ENCODE assay signal across 9 cellular contexts in the genomic region with DNA sequence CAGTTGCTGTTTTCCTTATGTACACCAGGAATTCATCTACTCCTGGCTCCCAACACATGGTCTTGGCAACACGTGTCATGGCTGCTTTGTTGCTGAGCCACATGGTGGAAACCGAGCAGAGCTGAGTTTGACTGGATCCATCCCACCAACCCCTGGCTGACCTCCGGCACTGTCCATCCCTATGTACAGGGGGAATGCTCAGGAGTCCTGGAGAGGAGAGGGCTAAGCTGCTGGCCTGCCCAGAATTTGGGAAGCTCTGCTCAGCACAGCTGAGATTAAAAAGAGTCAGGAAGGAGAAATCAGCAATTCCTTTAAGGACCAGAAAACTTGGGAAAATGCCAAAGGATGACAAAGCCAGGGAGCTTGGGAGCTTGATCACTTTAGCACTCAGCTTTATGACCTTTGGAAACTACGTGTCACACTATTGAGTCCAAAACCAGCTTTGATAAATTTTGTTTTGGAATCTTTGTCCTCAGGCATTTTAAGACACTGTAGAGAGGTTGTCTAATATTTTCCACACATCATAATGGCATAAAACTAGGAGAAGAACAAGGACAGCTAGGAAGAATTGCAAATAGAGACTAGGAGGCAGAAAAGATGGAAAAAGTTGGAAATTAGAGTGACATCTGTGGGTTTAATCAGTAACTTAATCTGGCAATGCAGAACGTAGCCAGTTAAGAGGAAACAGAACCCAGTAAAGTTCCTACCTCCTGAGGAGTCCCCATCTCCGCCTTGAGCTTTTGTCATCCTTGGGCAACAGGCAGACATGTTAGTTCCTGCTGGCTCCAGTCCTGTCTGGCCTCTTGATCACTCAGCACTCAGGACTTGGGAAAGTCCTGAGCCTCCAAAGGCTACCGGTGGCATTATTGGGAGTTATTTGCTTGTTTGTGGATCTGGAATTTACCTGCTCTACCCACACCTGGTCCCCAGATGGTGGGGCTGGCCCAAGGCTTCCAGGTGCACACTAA.
DNase-seq lines count a peak whose midpoint lies in the region; ATAC-seq and TF ChIP-seq lines count a peak whose summit lies in the region.
"Had no signal": no experiment of that assay in that cellular context is flagged by ENCODE, and none has a peak within 500 bp of the region (broad histone marks: within the 10 kb centered on the region; RNA-seq: fewer than 3 reads in every experiment).

No MANE protein-coding gene starts in this region.

- CTCF ChIA-PET in SK-N-SH (lab: Yijun Ruan, JAX) = no interaction called here

- H3K9me2 ChIP-seq in SK-N-SH = no peaks in the 10 kb centered on the region

- intact Hi-C loops in sciatic nerve (cut with DNase I) = no loop called here

- DNase-seq in GM04503 (ENCODE audit: low read depth) (peak; percentile 84), SK-N-SH (no peak), sciatic nerve (ENCODE audit: low spot score) (peak; percentile 74), COLO829 (ENCODE audit: low spot score) (no peak)
- no peak for DNase-seq in activated T-cell treated with anti-CD3 and anti-CD28 coated beads, Interleukin-2, amount 50 U/mL, for 72 hours
- DNase-seq in activated CD8-positive, alpha-beta memory T cell treated with anti-CD3 and anti-CD28 coated beads, Interleukin-2, amount 50 U/mL, for 4 hours = no peak
- DNase-seq: stimulated activated CD4-positive, alpha-beta T cell treated with anti-CD3 and anti-CD28 coated beads, Interleukin-4, amount 100 ng/mL, for 1 hour had no signal

- H3K4me2 ChIP-seq in SK-N-SH = peak overlapping the region; percentile 43; the same call in 1 of the 2 replicates

- H3K27ac Mint-ChIP-seq in activated T-cell treated with anti-CD3 and anti-CD28 coated beads, Interleukin-2, amount 50 U/mL, for 72 hours = no peak overlapping the region

- TF ChIP-seq POLR2A in gastroesophageal sphincter (IDR thresholded peaks at IDR 0.05) = no peak

- H3K27ac ChIP-seq in SK-N-SH (ENCODE audit: low read depth in 2 of 2, low read length in 1 of 2) (peak overlapping the region; percentile 43 to 69; a peak in 3 of 4 replicates), gastroesophageal sphincter (peak overlapping the region; percentile 43 to 91 (median 82))

- POLR2A ChIA-PET in SK-N-SH (lab: Yijun Ruan, JAX) = no interaction called here

- H3K36me3 ChIP-seq in SK-N-SH (replicated peaks in 1 of 2; ENCODE audit: control insufficient read depth in 1 of 2, insufficient read depth in 2 of 2, low read length in 1 of 2) (no peaks in the 10 kb centered on the region), gastroesophageal sphincter (no peaks in the 10 kb centered on the region)

- peaks cover 0 to 4% of the 10 kb centered on the region in 2 donors for H3K9me3 Mint-ChIP-seq in activated T-cell treated with anti-CD3 and anti-CD28 coated beads, Interleukin-2, amount 50 U/mL, for 72 hours

- peak overlapping the region; percentile 56; the same call in 1 of the 2 replicates for H2AFZ ChIP-seq in SK-N-SH (ENCODE audit: low read depth)

- no peaks in the 10 kb centered on the region for H3K27me3 ChIP-seq in SK-N-SH (ENCODE audit: insufficient read depth)
- H3K27me3 ChIP-seq in gastroesophageal sphincter = no peaks in the 10 kb centered on the region

- no peak for TF ChIP-seq RAD21 in SK-N-SH (IDR thresholded peaks at IDR 0.05; ENCODE audit: low read length)

- TF ChIP-seq CTCF in SK-N-SH (IDR thresholded peaks at IDR 0.05) (no peak), gastroesophageal sphincter (IDR thresholded peaks at IDR 0.05) (no peak)

- no peak overlapping the region for H3K9ac ChIP-seq in SK-N-SH

- H3K4me3 Mint-ChIP-seq in activated T-cell treated with anti-CD3 and anti-CD28 coated beads, Interleukin-2, amount 50 U/mL, for 72 hours = no peak overlapping the region

- H3K9me3 ChIP-seq in SK-N-SH (no peaks in the 10 kb centered on the region), gastroesophageal sphincter (no peaks in the 10 kb centered on the region)

- no peaks in the 10 kb centered on the region for H3K79me2 ChIP-seq in SK-N-SH (ENCODE audit: insufficient read depth)

- ATAC-seq in gastroesophageal sphincter (peak; percentile 33), sciatic nerve (peak; percentile 65), HG03045 (IDR thresholded peaks at IDR 0.05; ENCODE audit: unreplicated experiment) (no peak)
- no peak for ATAC-seq in activated T-cell treated with anti-CD3 and anti-CD28 coated beads, Interleukin-2, amount 50 U/mL, for 72 hours (replicated peaks in 1 of 2)

- H3K4me3 ChIP-seq in SK-N-SH (ENCODE audit: low read depth in 2 of 2, low read length in 1 of 2) (no peak overlapping the region), gastroesophageal sphincter (no peak overlapping the region)

- H3K27me3 Mint-ChIP-seq in activated T-cell treated with anti-CD3 and anti-CD28 coated beads, Interleukin-2, amount 50 U/mL, for 72 hours (ENCODE audit: low read depth) = no peaks in the 10 kb centered on the region

- H3K36me3 Mint-ChIP-seq in activated T-cell treated with anti-CD3 and anti-CD28 coated beads, Interleukin-2, amount 50 U/mL, for 72 hours (ENCODE audit: insufficient read depth in 2 of 2) = no peaks in the 10 kb centered on the region

- peaks cover 44% of the 10 kb centered on the region for H3F3A ChIP-seq in SK-N-SH (replicated peaks; ENCODE audit: insufficient read depth)

- TF ChIP-seq EP300 in SK-N-SH (IDR thresholded peaks at IDR 0.05; ENCODE audit: borderline replicate concordance in 1 of 2, low read depth in 1 of 2, low read length in 1 of 2) (0 out of 4 replicates have a peak, but pooled peaks of 1 of the 2 experiments have one; percentile 5), gastroesophageal sphincter (IDR thresholded peaks at IDR 0.05) (no peak)

- H3K4me1 Mint-ChIP-seq in activated T-cell treated with anti-CD3 and anti-CD28 coated beads, Interleukin-2, amount 50 U/mL, for 72 hours (ENCODE audit: low read depth) = peaks cover 35% of the 10 kb centered on the region

- H3K4me1 ChIP-seq in SK-N-SH (ENCODE audit: control insufficient read depth in 1 of 2, insufficient read depth in 2 of 2, low read depth in 1 of 2, low read length in 1 of 2) (peaks cover 23 to 42% of the 10 kb centered on the region in 2 experiments), gastroesophageal sphincter (peaks cover 27 to 59% (median 27%) of the 10 kb centered on the region in 3 donors)

- WGBS in SK-N-SH (ENCODE audit: low lambda C conversion rate) = 43% methylated on average over 7 of the region's 7 CpGs
- WGBS in gastroesophageal sphincter (ENCODE audit: low coverage in 1 of 2), 2 donors = 10 to 17% methylated on average over 3 to 6 of the region's 7 CpGs

- H4K20me1 ChIP-seq in SK-N-SH (ENCODE audit: insufficient read depth) = no peaks in the 10 kb centered on the region

TF ChIP-seq in SK-N-SH, 30 proteins besides CTCF, POLR2A, EP300 and RAD21:
- no peak for TF ChIP-seq RFX5 (IDR thresholded peaks at IDR 0.05; ENCODE audit: low read length)
- no peak for TF ChIP-seq RCOR1 (IDR thresholded peaks at IDR 0.05; ENCODE audit: low read length)
- peak; percentile 26; the same call in 1 of the 2 replicates for TF ChIP-seq TCF12 (IDR thresholded peaks at IDR 0.05)
- peak; percentile 17; the same call in 1 of the 2 replicates for TF ChIP-seq FOSL2 (IDR thresholded peaks at IDR 0.05; ENCODE audit: borderline replicate concordance, low read depth)
- no peak for TF ChIP-seq NRF1 (IDR thresholded peaks at IDR 0.05; ENCODE audit: low read depth, low read length)
- 0 out of 2 replicates have a peak, but pooled peaks have one; percentile 58 for TF ChIP-seq YY1 (IDR thresholded peaks at IDR 0.05; ENCODE audit: low read depth)
- no peak for TF ChIP-seq TAF1 (IDR thresholded peaks at IDR 0.05; ENCODE audit: borderline replicate concordance, low read depth, low read length)
- peak; percentile 63 for TF ChIP-seq NFIC (IDR thresholded peaks at IDR 0.05; ENCODE audit: borderline replicate concordance)
- TF ChIP-seq GABPA (IDR thresholded peaks at IDR 0.05; ENCODE audit: low read depth) = no peak
- no peak for TF ChIP-seq MEF2A (IDR thresholded peaks at IDR 0.05; ENCODE audit: borderline replicate concordance, low read depth)
- no peak for TF ChIP-seq EZH2phosphoT487 (IDR thresholded peaks at IDR 0.05; ENCODE audit: borderline replicate concordance, low read depth)
- no peak for TF ChIP-seq SMC3 (IDR thresholded peaks at IDR 0.05; ENCODE audit: low read depth, low read length)
- TF ChIP-seq JUND (IDR thresholded peaks at IDR 0.05) = 0 out of 2 replicates have a peak, but pooled peaks have one; percentile 20
- TF ChIP-seq ELF1 (IDR thresholded peaks at IDR 0.05) = no peak
- TF ChIP-seq, protein P1, sequence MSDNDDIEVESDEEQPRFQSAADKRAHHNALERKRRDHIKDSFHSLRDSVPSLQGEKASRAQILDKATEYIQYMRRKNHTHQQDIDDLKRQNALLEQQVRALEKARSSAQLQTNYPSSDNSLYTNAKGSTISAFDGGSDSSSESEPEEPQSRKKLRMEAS (IDR thresholded peaks at IDR 0.05; ENCODE audit: low read depth) = peak; percentile 84
- TF ChIP-seq, protein P2, sequence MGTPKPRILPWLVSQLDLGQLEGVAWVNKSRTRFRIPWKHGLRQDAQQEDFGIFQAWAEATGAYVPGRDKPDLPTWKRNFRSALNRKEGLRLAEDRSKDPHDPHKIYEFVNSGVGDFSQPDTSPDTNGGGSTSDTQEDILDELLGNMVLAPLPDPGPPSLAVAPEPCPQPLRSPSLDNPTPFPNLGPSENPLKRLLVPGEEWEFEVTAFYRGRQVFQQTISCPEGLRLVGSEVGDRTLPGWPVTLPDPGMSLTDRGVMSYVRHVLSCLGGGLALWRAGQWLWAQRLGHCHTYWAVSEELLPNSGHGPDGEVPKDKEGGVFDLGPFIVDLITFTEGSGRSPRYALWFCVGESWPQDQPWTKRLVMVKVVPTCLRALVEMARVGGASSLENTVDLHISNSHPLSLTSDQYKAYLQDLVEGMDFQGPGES (IDR thresholded peaks at IDR 0.05; ENCODE audit: low read depth, low read length) = no peak

Comparison
In these comparisons a context has a peak if more than half of its experiments do, and no peak if none do; other contexts are left out.
1. DNase-seq: peak in GM04503 (single experiment) and sciatic nerve (single experiment); none in SK-N-SH (single experiment), activated T-cell treated with anti-CD3 and anti-CD28 coated beads, Interleukin-2, amount 50 U/mL, for 72 hours (0 of 2), COLO829 (single experiment) and activated CD8-positive, alpha-beta memory T cell treated with anti-CD3 and anti-CD28 coated beads, Interleukin-2, amount 50 U/mL, for 4 hours (single experiment).
2. ATAC-seq: peak in gastroesophageal sphincter (single experiment) and sciatic nerve (single experiment); none in HG03045 (single experiment) and activated T-cell treated with anti-CD3 and anti-CD28 coated beads, Interleukin-2, amount 50 U/mL, for 72 hours (0 of 2).